Comparison of ENCODE assay signal across 9 cellular contexts in genomic region chr19:57708641-57709354, GRCh38. TPM values are rescaled to one million over a fixed set of nuclear protein-coding genes. Genes with fewer than 3 reads are reported as not detected.
DNase-seq lines count a peak whose midpoint lies in the region; ATAC-seq and TF ChIP-seq lines count a peak whose summit lies in the region.
"Had no signal": no experiment of that assay in that cellular context is flagged by ENCODE, and none has a peak within 500 bp of the region (broad histone marks: within the 10 kb centered on the region; RNA-seq: fewer than 3 reads in every experiment).

Gene ZNF154 (minus strand): TSS chr19:57709204. CDS start chr19:57708971, 233 bp downstream.

- H3K4me1 Mint-ChIP-seq in nephron progenitor cell = peaks cover 10% of the 10 kb centered on the region

- in situ Hi-C loops in transverse colon (cut with MboI; ENCODE audit: low pct_ligation_motif_present in 1 of 4, low pct_unique_long_range_greater_than_20kb in 1 of 4, low sequenced_read_pairs in 3 of 4) = no loop called here

- DNase-seq in activated naive CD4-positive, alpha-beta T cell treated with anti-CD3 and anti-CD28 coated beads, Interleukin-2, amount 50 U/mL, for 16 hours = peak; percentile 44
- DNase-seq in globus pallidus (ENCODE audit: low spot score) = peak; percentile 37
- DNase-seq in nephron progenitor cell = peak; percentile 30
- DNase-seq in transverse colon = peak; percentile 48
- no peak for DNase-seq in HEK293T (ENCODE audit: extremely low spot score)

- peaks cover 10% of the 10 kb centered on the region for H3K27me3 Mint-ChIP-seq in nephron progenitor cell (ENCODE audit: low read depth, poor library complexity)

- TF ChIP-seq EP300 in transverse colon (IDR thresholded peaks at IDR 0.05; ENCODE audit: low read depth) = no peak

- H3K27me3 ChIP-seq in transverse colon = no peaks in the 10 kb centered on the region

- ATAC-seq in HG03432 (IDR thresholded peaks at IDR 0.05; ENCODE audit: unreplicated experiment) (peak; percentile 68), HG02763 (IDR thresholded peaks at IDR 0.05; ENCODE audit: unreplicated experiment) (no peak), GM21786 (IDR thresholded peaks at IDR 0.05; ENCODE audit: unreplicated experiment) (no peak)

- intact Hi-C loops in transverse colon (cut with DNase I; ENCODE audit: low total_unique reads) = no loop called here

- H3K9me3 Mint-ChIP-seq in nephron progenitor cell = peaks cover 90% of the 10 kb centered on the region

- TF ChIP-seq CTCF in nephron progenitor cell (IDR thresholded peaks at IDR 0.05) (no peak), transverse colon (IDR thresholded peaks at IDR 0.05) (no peak)

- WGBS in transverse colon (ENCODE audit: low coverage in 1 of 2), 2 donors = 44% methylated on average over 53 of the region's 53 CpGs; no CpG with 5 or more reads in 1 of the 2 donors

- H3K9me3 ChIP-seq in transverse colon = peaks cover 26 to 36% of the 10 kb centered on the region in 2 donors

- no peak for TF ChIP-seq POLR2A in transverse colon (IDR thresholded peaks at IDR 0.05)

- H3K4me3 ChIP-seq in transverse colon = peak within 1 kb of the TSS; percentile 18 to 51 (median 35)
- H3K4me3 ChIP-seq: SK-N-MC had no signal

- peak within 1 kb of the TSS; percentile 95 for H3K4me3 Mint-ChIP-seq in nephron progenitor cell

- H3K27ac ChIP-seq in transverse colon = peak within 1 kb of the TSS; percentile 68 to 82 (median 77)
- H3K27ac ChIP-seq: SK-N-MC had no signal

- H3K27ac Mint-ChIP-seq in nephron progenitor cell = peak within 1 kb of the TSS; percentile 45

- H3K36me3 Mint-ChIP-seq in nephron progenitor cell (ENCODE audit: low read depth) = peaks cover 84% of the 10 kb centered on the region

- CTCF ChIA-PET in HEK293T (lab: Yijun Ruan, JAX) = no interaction called here

- peaks cover 0 to 4% (median 0%) of the 10 kb centered on the region in 4 donors for H3K4me1 ChIP-seq in transverse colon

- POLR2A ChIA-PET in HEK293T (lab: Yijun Ruan, JAX) = no interaction called here

- H3K36me3 ChIP-seq in transverse colon = no peaks in the 10 kb centered on the region

TF ChIP-seq in HEK293T, 16 proteins besides CTCF, POLR2A, EP300 and RAD21:
- TF ChIP-seq ZNF384 (IDR thresholded peaks at IDR 0.05) (no peak), ELF4 (IDR thresholded peaks at IDR 0.05) (no peak), NFRKB (IDR thresholded peaks at IDR 0.05) (no peak)

RNA-seq across cellular contexts. Expression of gene ZNF154, which starts in this region (rescaled TPM):
- 1 to 10 TPM; 1.1 to 2.2 (median 1.8) TPM for total RNA-seq in transverse colon
